In genomic region chr10:72736881-72737280, GRCh38 we compare ENCODE assay signal across 15 cellular contexts. TPM values are rescaled to one million over a fixed set of nuclear protein-coding genes. Genes with fewer than 3 reads are reported as not detected.
A peak's percentile ranks its signal among the peaks of the same experiment; 100 is the strongest.
DNase-seq lines count a peak whose midpoint lies in the region; ATAC-seq and TF ChIP-seq lines count a peak whose summit lies in the region.
"Had no signal": no experiment of that assay in that cellular context is flagged by ENCODE, and none has a peak within 500 bp of the region (broad histone marks: within the 10 kb centered on the region; RNA-seq: fewer than 3 reads in every experiment).

No MANE protein-coding gene starts in this region.

- peak overlapping the region; percentile 23; the same call in 1 of the 2 replicates for H3K27ac ChIP-seq in HUES6 (ENCODE audit: low read depth, low read length)
- peak overlapping the region; percentile 37 to 54 for H3K27ac ChIP-seq in mucosa of rectum (ENCODE audit: low read depth in 2 of 2, low read length in 2 of 2)
- peak overlapping the region; percentile 59 to 75 (median 60) for H3K27ac ChIP-seq in transverse colon
- H3K27ac ChIP-seq: prostate gland, SK-N-MC had no signal

- H3K4me3 ChIP-seq in HUES6 (ENCODE audit: low read depth, low read length) (no peak overlapping the region), mucosa of rectum (ENCODE audit: low read length in 2 of 2) (no peak overlapping the region), transverse colon (no peak overlapping the region)
- H3K4me3 ChIP-seq: prostate gland, SK-N-MC had no signal

- peaks cover 66% of the 10 kb centered on the region for H3K4me1 Mint-ChIP-seq in chondrocyte (ENCODE audit: low read depth)
- H3K4me1 Mint-ChIP-seq: activated CD8-positive, alpha-beta memory T cell treated with anti-CD3 and anti-CD28 coated beads, Interleukin-2, amount 10 ng/mL, durations not matched to agents 7 days and 5 days had no signal

- H3K9me3 Mint-ChIP-seq in chondrocyte (ENCODE audit: low read depth), result no peaks in the 10 kb centered on the region
- H3K9me3 Mint-ChIP-seq: CD4-positive, alpha-beta memory T cell had no signal

- DNase-seq in chondrocyte (ENCODE audit: low spot score) (no peak), transverse colon (no peak), dermis blood vessel endothelial cell (no peak)
- DNase-seq: activated CD8-positive, alpha-beta memory T cell treated with anti-CD3 and anti-CD28 coated beads, Interleukin-2, amount 10 ng/mL, durations not matched to agents 7 days and 5 days; activated naive CD4-positive, alpha-beta T cell; CD4-positive, alpha-beta memory T cell; NCI-H1105; stimulated activated CD4-positive, alpha-beta T cell treated with anti-CD3 and anti-CD28 coated beads, Interleukin-2, amount 100 ng/mL, for 48 hours had no signal

- ATAC-seq in GM21825 (IDR thresholded peaks at IDR 0.05; ENCODE audit: unreplicated experiment) (no peak), HG02973 (IDR thresholded peaks at IDR 0.05; ENCODE audit: unreplicated experiment) (no peak)
- ATAC-seq: activated CD8-positive, alpha-beta memory T cell treated with anti-CD3 and anti-CD28 coated beads, Interleukin-2, amount 10 ng/mL, durations not matched to agents 7 days and 5 days; esophagus mucosa had no signal

- WGBS in transverse colon (ENCODE audit: low coverage in 1 of 2), 2 donors, result 67 to 72% methylated on average over 3 of the region's 3 CpGs

- H3K27ac Mint-ChIP-seq in chondrocyte (ENCODE audit: unreplicated experiment), result peak overlapping the region; percentile 91
- H3K27ac Mint-ChIP-seq: activated CD8-positive, alpha-beta memory T cell treated with anti-CD3 and anti-CD28 coated beads, Interleukin-2, amount 10 ng/mL, durations not matched to agents 7 days and 5 days; CD4-positive, alpha-beta memory T cell had no signal

- no peaks in the 10 kb centered on the region for H3K27me3 Mint-ChIP-seq in chondrocyte (ENCODE audit: low read depth)
- H3K27me3 Mint-ChIP-seq: activated CD8-positive, alpha-beta memory T cell treated with anti-CD3 and anti-CD28 coated beads, Interleukin-2, amount 10 ng/mL, durations not matched to agents 7 days and 5 days; CD4-positive, alpha-beta memory T cell had no signal

- H3K9me3 ChIP-seq in HUES6 (ENCODE audit: control insufficient read depth, insufficient read depth, low read depth, low read length) (no peaks in the 10 kb centered on the region), mucosa of rectum (ENCODE audit: control insufficient read depth in 2 of 2, low read length in 2 of 2) (no peaks in the 10 kb centered on the region), transverse colon (no peaks in the 10 kb centered on the region)
- H3K9me3 ChIP-seq: prostate gland had no signal

- no peak overlapping the region for H3K9ac ChIP-seq in HUES6 (ENCODE audit: low read length)
- no peak overlapping the region for H3K9ac ChIP-seq in mucosa of rectum (ENCODE audit: low read depth in 1 of 2, low read length in 2 of 2)

- no peak for TF ChIP-seq CTCF in chondrocyte (IDR thresholded peaks at IDR 0.05)
- TF ChIP-seq CTCF in transverse colon (IDR thresholded peaks at IDR 0.05), result no peak

- H3K27me3 ChIP-seq in HUES6 (ENCODE audit: control insufficient read depth, insufficient read depth, low read length), result no peaks in the 10 kb centered on the region
- no peaks in the 10 kb centered on the region for H3K27me3 ChIP-seq in mucosa of rectum (ENCODE audit: control insufficient read depth in 2 of 2, insufficient read depth in 2 of 2, low read length in 2 of 2)
- no peaks in the 10 kb centered on the region for H3K27me3 ChIP-seq in transverse colon

- intact Hi-C loops in transverse colon (cut with DNase I; ENCODE audit: low total_unique reads), result no loop called here

- H3K36me3 Mint-ChIP-seq in chondrocyte (ENCODE audit: low read depth), result no peaks in the 10 kb centered on the region
- H3K36me3 Mint-ChIP-seq: activated CD8-positive, alpha-beta memory T cell treated with anti-CD3 and anti-CD28 coated beads, Interleukin-2, amount 10 ng/mL, durations not matched to agents 7 days and 5 days; CD4-positive, alpha-beta memory T cell had no signal

- no peak for TF ChIP-seq EP300 in transverse colon (IDR thresholded peaks at IDR 0.05; ENCODE audit: low read depth)

- H3K4me1 ChIP-seq in HUES6 (ENCODE audit: control insufficient read depth, insufficient read depth, low read length) (peaks cover 8% of the 10 kb centered on the region; the same call in 1 of the 2 replicates), mucosa of rectum (ENCODE audit: control insufficient read depth in 2 of 2, insufficient read depth in 2 of 2, low read length in 2 of 2) (peaks cover 13 to 20% of the 10 kb centered on the region in 2 donors), transverse colon (peaks cover 14 to 56% (median 38%) of the 10 kb centered on the region in 4 donors)
- H3K4me1 ChIP-seq: prostate gland had no signal

- TF ChIP-seq POLR2A in transverse colon (IDR thresholded peaks at IDR 0.05), result no peak

- no peaks in the 10 kb centered on the region for H3K36me3 ChIP-seq in HUES6 (ENCODE audit: control insufficient read depth, insufficient read depth, low read length)
- H3K36me3 ChIP-seq in mucosa of rectum (ENCODE audit: control insufficient read depth in 2 of 2, insufficient read depth in 2 of 2, low read length in 2 of 2), result no peaks in the 10 kb centered on the region
- no peaks in the 10 kb centered on the region for H3K36me3 ChIP-seq in transverse colon
- H3K36me3 ChIP-seq: prostate gland had no signal

- in situ Hi-C loops in transverse colon (cut with MboI; ENCODE audit: low pct_ligation_motif_present in 1 of 4, low pct_unique_long_range_greater_than_20kb in 1 of 4, low sequenced_read_pairs in 3 of 4), result no loop called here

- H3K4me3 Mint-ChIP-seq in chondrocyte (ENCODE audit: unreplicated experiment), result no peak overlapping the region
- H3K4me3 Mint-ChIP-seq: activated CD8-positive, alpha-beta memory T cell treated with anti-CD3 and anti-CD28 coated beads, Interleukin-2, amount 10 ng/mL, durations not matched to agents 7 days and 5 days; CD4-positive, alpha-beta memory T cell had no signal

RNA-seq across cellular contexts. Expression of gene MCU, which starts 44.9 kb away (rescaled TPM):
- total RNA-seq in chondrocyte (34.1 to 51.8 TPM (median 43.4 TPM) in 3 replicates), transverse colon (10 to 100 TPM; 25.1 to 82.4 (median 65.1) TPM), dermis blood vessel endothelial cell (44.0 and 49.7 TPM in 2 replicates)
